Comparison of ENCODE assay signal across 16 cellular contexts in genomic region chr4:113707013-113707412, GRCh38. TPM values are rescaled to one million over a fixed set of nuclear protein-coding genes. Genes with fewer than 3 reads are reported as not detected.
A peak's percentile ranks its signal among the peaks of the same experiment; 100 is the strongest.
DNase-seq lines count a peak whose midpoint lies in the region; ATAC-seq, FAIRE-seq and TF ChIP-seq lines count a peak whose summit lies in the region.
"Had no signal": no experiment of that assay in that cellular context is flagged by ENCODE, and none has a peak within 500 bp of the region (broad histone marks: within the 10 kb centered on the region; RNA-seq: fewer than 3 reads in every experiment).

No MANE protein-coding gene starts in this region.

- H3K9me3 Mint-ChIP-seq in activated CD8-positive, alpha-beta memory T cell treated with anti-CD3 and anti-CD28 coated beads, Interleukin-2, amount 10 ng/mL, durations not matched to agents 7 days and 5 days (ENCODE audit: low read depth) = no peaks in the 10 kb centered on the region

- CTCF ChIA-PET in activated CD8-positive, alpha-beta memory T cell treated with anti-CD3 and anti-CD28 coated beads, Interleukin-2, amount 10 ng/mL, durations not matched to agents 7 days and 5 days (lab: Charles Lee) = no interaction called here

- no peaks in the 10 kb centered on the region for H3K9me3 ChIP-seq in osteoblast (ENCODE audit: low read depth, low read length)
- H3K9me3 ChIP-seq: ascending aorta, testis had no signal

- no peaks in the 10 kb centered on the region for H3K27me3 ChIP-seq in bronchial epithelial cell (ENCODE audit: control insufficient read depth, insufficient read depth, low read length)
- H3K27me3 ChIP-seq in osteoblast (ENCODE audit: insufficient read depth, low read length) = no peaks in the 10 kb centered on the region
- H3K27me3 ChIP-seq: ascending aorta, testis had no signal

- no peak overlapping the region for H3K27ac Mint-ChIP-seq in activated CD8-positive, alpha-beta memory T cell treated with anti-CD3 and anti-CD28 coated beads, Interleukin-2, amount 10 ng/mL, durations not matched to agents 7 days and 5 days

- no peaks in the 10 kb centered on the region for H3K36me3 ChIP-seq in bronchial epithelial cell (ENCODE audit: control insufficient read depth, insufficient read depth, low read length)
- H3K36me3 ChIP-seq in osteoblast (ENCODE audit: insufficient read depth, low read length) = peaks cover 3% of the 10 kb centered on the region
- H3K36me3 ChIP-seq: ascending aorta had no signal

- H3K4me3 ChIP-seq in bronchial epithelial cell (ENCODE audit: low read depth, low read length) (no peak overlapping the region), osteoblast (ENCODE audit: insufficient read depth, low read length) (no peak overlapping the region)
- H3K4me3 ChIP-seq: ascending aorta, testis had no signal

- FAIRE-seq in bronchial epithelial cell (lab: Jason Lieb, UNC) = no peak
- FAIRE-seq: HepG2 had no signal

- peaks cover 17% of the 10 kb centered on the region for H3K36me3 Mint-ChIP-seq in activated CD8-positive, alpha-beta memory T cell treated with anti-CD3 and anti-CD28 coated beads, Interleukin-2, amount 10 ng/mL, durations not matched to agents 7 days and 5 days

- DNase-seq in bronchial epithelial cell (ENCODE audit: low read depth) = peak; percentile 35
- no peak for DNase-seq in osteoblast (ENCODE audit: insufficient read length, low spot score, missing footprints)
- DNase-seq in activated CD8-positive, alpha-beta memory T cell treated with anti-CD3 and anti-CD28 coated beads, Interleukin-2, amount 10 ng/mL, durations not matched to agents 7 days and 5 days = no peak
- DNase-seq in stimulated activated CD4-positive, alpha-beta T cell treated with anti-CD3 and anti-CD28 coated beads, Interleukin-2, amount 100 ng/mL, for 24 hours = no peak
- DNase-seq: activated CD4-positive, alpha-beta T cell treated with anti-CD3 and anti-CD28 coated beads, Interleukin-2, amount 50 U/mL, for 48 hours; NCI-H1048; NCI-H2171; SHP77 treated with DMSO at 0.1 percent for 48 hours; stimulated activated CD4-positive, alpha-beta T cell treated with anti-CD3 and anti-CD28 coated beads, Interleukin-12 subunit alpha, Interleukin-12 subunit beta, amount 100 ng/mL, for 4 hours; T-helper 9 cell; testis had no signal

- H2AFZ ChIP-seq in osteoblast (ENCODE audit: low read length) = no peak overlapping the region

- H3K27me3 Mint-ChIP-seq in activated CD8-positive, alpha-beta memory T cell treated with anti-CD3 and anti-CD28 coated beads, Interleukin-2, amount 10 ng/mL, durations not matched to agents 7 days and 5 days = no peaks in the 10 kb centered on the region

- peaks cover 26% of the 10 kb centered on the region for H4K20me1 ChIP-seq in osteoblast (ENCODE audit: insufficient read depth, low read length)

- peaks cover 32% of the 10 kb centered on the region for H3K4me1 ChIP-seq in osteoblast (ENCODE audit: insufficient read depth, low read length)

- peaks cover 10% of the 10 kb centered on the region for H3K4me1 Mint-ChIP-seq in activated CD8-positive, alpha-beta memory T cell treated with anti-CD3 and anti-CD28 coated beads, Interleukin-2, amount 10 ng/mL, durations not matched to agents 7 days and 5 days

- no peak overlapping the region for H3K4me3 Mint-ChIP-seq in activated CD8-positive, alpha-beta memory T cell treated with anti-CD3 and anti-CD28 coated beads, Interleukin-2, amount 10 ng/mL, durations not matched to agents 7 days and 5 days

- peaks cover 92% of the 10 kb centered on the region for H3K79me2 ChIP-seq in osteoblast (ENCODE audit: insufficient read depth, low read length)

- peak overlapping the region; percentile 19 for H3K4me2 ChIP-seq in osteoblast (ENCODE audit: insufficient read depth, low read length)

- no peak for TF ChIP-seq CTCF in bronchial epithelial cell (IDR thresholded peaks at IDR 0.05; ENCODE audit: insufficient read depth, low read length, severe bottlenecking)
- no peak for TF ChIP-seq CTCF in osteoblast (IDR thresholded peaks at IDR 0.05; ENCODE audit: extremely low read depth, low read depth, low read length)

- H3K27ac ChIP-seq in osteoblast (ENCODE audit: low read depth, low read length) = peak overlapping the region; percentile 18

- peak; percentile 63 for ATAC-seq in GM18868 (IDR thresholded peaks at IDR 0.05; ENCODE audit: unreplicated experiment)
- ATAC-seq in HG03432 (IDR thresholded peaks at IDR 0.05; ENCODE audit: unreplicated experiment) = peak; percentile 42
- ATAC-seq in activated CD8-positive, alpha-beta memory T cell treated with anti-CD3 and anti-CD28 coated beads, Interleukin-2, amount 10 ng/mL, durations not matched to agents 7 days and 5 days = no peak
- ATAC-seq in HG03139 (IDR thresholded peaks at IDR 0.05; ENCODE audit: unreplicated experiment) = no peak
- ATAC-seq: HepG2 had no signal

RNA-seq across cellular contexts. Expression of gene CAMK2D, which starts 54.5 kb away (rescaled TPM):
- total RNA-seq in bronchial epithelial cell (50.8 and 62.2 TPM in 2 replicates), osteoblast (194 and 207 TPM in 2 replicates)
- 10 to 100 TPM; 33.6 to 43.1 TPM for total RNA-seq in activated CD8-positive, alpha-beta memory T cell treated with anti-CD3 and anti-CD28 coated beads, Interleukin-2, amount 10 ng/mL, durations not matched to agents 7 days and 5 days

Comparison
In these comparisons a context has a peak if more than half of its experiments do, and no peak if none do; other contexts are left out.
1. ATAC-seq: peak in GM18868 (single experiment) and HG03432 (single experiment); none in activated CD8-positive, alpha-beta memory T cell treated with anti-CD3 and anti-CD28 coated beads, Interleukin-2, amount 10 ng/mL, durations not matched to agents 7 days and 5 days (single experiment) and HG03139 (single experiment).